19 cellular contexts compared by ENCODE assay signal in the genomic region with DNA sequence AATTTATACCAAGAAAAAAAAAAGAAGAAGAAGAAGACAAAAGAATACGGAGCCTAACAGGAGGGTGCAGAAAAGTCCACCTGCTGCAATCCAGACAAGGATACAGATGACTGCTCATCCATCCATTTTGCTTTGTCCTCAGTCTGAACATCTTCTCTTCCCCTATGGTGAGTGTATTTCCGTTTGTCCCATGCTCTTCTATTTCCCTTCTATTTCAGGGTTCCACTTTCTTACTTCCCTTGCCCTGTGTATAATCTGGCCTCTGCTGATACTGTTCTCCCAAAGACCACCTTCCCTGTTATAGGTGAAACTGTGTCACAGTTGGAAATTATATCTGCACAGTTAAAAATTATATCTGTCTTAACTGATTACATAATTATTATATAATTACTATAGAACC.
"Had no signal": no experiment of that assay in that cellular context is flagged by ENCODE, and none has a peak within 500 bp of the region (broad histone marks: within the 10 kb centered on the region; RNA-seq: fewer than 3 reads in every experiment).

No MANE protein-coding gene starts in this region.

- H3K4me2 ChIP-seq: SK-N-SH had no signal

- H3K9ac ChIP-seq: SK-N-SH had no signal

- H3K9me3 ChIP-seq: SK-N-SH had no signal

- H3K27ac ChIP-seq: RWPE1 had no signal

- ATAC-seq: HepG2, Panc1, PC-3, T-cell had no signal

- DNase-seq: KBM-7, NCI-H1092 treated with DMSO at 0.1 percent for 48 hours, NCI-H1436, NCI-H1694 treated with DMSO at 0.1 percent for 48 hours, NCI-H1930, NCI-H2081, NCI-H2107, NCI-H2227 treated with DMSO at 0.1 percent for 48 hours, NCI-H524, NCI-H526 treated with DMSO at 0.1 percent for 48 hours, NCI-H774, PC-3, SHP77, SK-N-SH, SW 1271, T-cell had no signal
